ENCODE assay signal across 13 cellular contexts in genomic region chr10:114593240-114593792, GRCh38.
"Had no signal": no experiment of that assay in that cellular context is flagged by ENCODE, and none has a peak within 500 bp of the region (broad histone marks: within the 10 kb centered on the region; RNA-seq: fewer than 3 reads in every experiment).

No MANE protein-coding gene starts in this region.

- H3K36me3 ChIP-seq: tibial artery, WERI-Rb-1 had no signal

- H3K4me3 ChIP-seq: esophagus muscularis mucosa, lung, tibial artery had no signal

- DNase-seq: activated CD4-positive, alpha-beta T cell treated with anti-CD3 and anti-CD28 coated beads for 1 hour; activated gamma-delta T cell; dermis blood vessel endothelial cell; effector memory CD4-positive, alpha-beta T cell; stimulated activated CD4-positive, alpha-beta T cell treated with anti-CD3 and anti-CD28 coated beads, Interleukin-12 subunit alpha, Interleukin-12 subunit beta, amount 100 ng/mL, for 4 hours; stimulated activated CD4-positive, alpha-beta T cell treated with anti-CD3 and anti-CD28 coated beads, Interleukin-2, amount 100 ng/mL, for 24 hours; stimulated activated naive CD8-positive, alpha-beta T cell treated with anti-CD3 and anti-CD28 coated beads, Interleukin-15, Interleukin-2, amounts not matched to agents 100 U/mL and 50 U/mL, for 24 hours; substantia nigra; tibial artery; WERI-Rb-1 had no signal

- H3K4me1 ChIP-seq: tibial artery had no signal

- ATAC-seq: natural killer cell treated with Interleukin-12 subunit alpha and Interleukin-12 subunit beta and Interleukin-15 and Interleukin-18, amount 100 ng/mL, for 72 hours; stimulated activated naive CD8-positive, alpha-beta T cell treated with anti-CD3 and anti-CD28 coated beads, Interleukin-15, Interleukin-2, amounts not matched to agents 100 U/mL and 50 U/mL, for 24 hours had no signal

- H3K27me3 ChIP-seq: esophagus muscularis mucosa, tibial artery had no signal

- H3K27ac ChIP-seq: esophagus muscularis mucosa, tibial artery, WERI-Rb-1 had no signal
